ENCODE assay signal across 19 cellular contexts in genomic region chr18:33951031-33951430, GRCh38.
A peak's percentile ranks its signal among the peaks of the same experiment; 100 is the strongest.
DNase-seq lines count a peak whose midpoint lies in the region; ATAC-seq and TF ChIP-seq lines count a peak whose summit lies in the region.
"Had no signal": no experiment of that assay in that cellular context is flagged by ENCODE, and none has a peak within 500 bp of the region (broad histone marks: within the 10 kb centered on the region; RNA-seq: fewer than 3 reads in every experiment).

No MANE protein-coding gene starts in this region.

- peak; percentile 49 for DNase-seq in adipocyte (ENCODE audit: low read depth)
- DNase-seq in choroid plexus epithelial cell (ENCODE audit: low read depth), result peak; percentile 3
- peak; percentile 18 for DNase-seq in kidney glomerular epithelial cell (lab: John Stamatoyannopoulos, UW)
- DNase-seq in activated T-helper 2 cell treated with anti-CD3 and anti-CD28 coated beads, Interferon-gamma antibody, Interleukin-2, Interleukin-4, amounts not matched to agents 10 μg/mL and 5 μg/mL and 100 μg/mL, durations not matched to agents 14 hours and 24 hours and 36 hours (ENCODE audit: low spot score), result no peak
- DNase-seq in natural killer cell, result no peak
- DNase-seq in DMS53 (lab: John Stamatoyannopoulos, UW), result no peak
- no peak for DNase-seq in erythroblast (lab: John Stamatoyannopoulos, UW)
- DNase-seq: ACHN, C1 segment of cervical spinal cord, DND-41, GOT3, MV-4-11, NCI-H1694 treated with DMSO at 0.1 percent for 48 hours, NCI-H510A treated with DMSO at 0.1 percent for 48 hours, NCI-H774, SHP77 had no signal

- no peak for ATAC-seq in natural killer cell
- ATAC-seq: HCT116, K562 had no signal

- H3K4me1 Mint-ChIP-seq in activated T-helper 2 cell treated with anti-CD3 and anti-CD28 coated beads, Interferon-gamma antibody, Interleukin-2, Interleukin-4, amounts not matched to agents 10 μg/mL and 5 μg/mL and 100 μg/mL, durations not matched to agents 14 hours and 24 hours and 36 hours (ENCODE audit: low read depth), result no peaks in the 10 kb centered on the region
- no peaks in the 10 kb centered on the region for H3K4me1 Mint-ChIP-seq in natural killer cell

- H3K9me3 Mint-ChIP-seq in activated T-helper 2 cell treated with anti-CD3 and anti-CD28 coated beads, Interferon-gamma antibody, Interleukin-2, Interleukin-4, amounts not matched to agents 10 μg/mL and 5 μg/mL and 100 μg/mL, durations not matched to agents 14 hours and 24 hours and 36 hours, result peaks cover 10% of the 10 kb centered on the region
- peaks cover 2 to 12% of the 10 kb centered on the region in 2 donors for H3K9me3 Mint-ChIP-seq in natural killer cell

- intact Hi-C loops in activated T-helper 2 cell treated with anti-CD3 and anti-CD28 coated beads, Interferon-gamma antibody, Interleukin-2, Interleukin-4, amounts not matched to agents 10 μg/mL and 5 μg/mL and 100 μg/mL, durations not matched to agents 14 hours and 24 hours and 36 hours (cut with micrococcal nuclease), result no loop called here
- intact Hi-C loops in natural killer cell (cut with micrococcal nuclease), result no loop called here

- H3K27ac Mint-ChIP-seq in activated T-helper 2 cell treated with anti-CD3 and anti-CD28 coated beads, Interferon-gamma antibody, Interleukin-2, Interleukin-4, amounts not matched to agents 10 μg/mL and 5 μg/mL and 100 μg/mL, durations not matched to agents 14 hours and 24 hours and 36 hours, result no peak overlapping the region
- H3K27ac Mint-ChIP-seq in natural killer cell, result no peak overlapping the region

- H3K27me3 Mint-ChIP-seq in activated T-helper 2 cell treated with anti-CD3 and anti-CD28 coated beads, Interferon-gamma antibody, Interleukin-2, Interleukin-4, amounts not matched to agents 10 μg/mL and 5 μg/mL and 100 μg/mL, durations not matched to agents 14 hours and 24 hours and 36 hours (ENCODE audit: low read depth), result no peaks in the 10 kb centered on the region
- H3K27me3 Mint-ChIP-seq in natural killer cell (ENCODE audit: low read depth in 2 of 2), result no peaks in the 10 kb centered on the region

- H3K36me3 Mint-ChIP-seq in activated T-helper 2 cell treated with anti-CD3 and anti-CD28 coated beads, Interferon-gamma antibody, Interleukin-2, Interleukin-4, amounts not matched to agents 10 μg/mL and 5 μg/mL and 100 μg/mL, durations not matched to agents 14 hours and 24 hours and 36 hours (ENCODE audit: low read depth), result no peaks in the 10 kb centered on the region
- no peaks in the 10 kb centered on the region for H3K36me3 Mint-ChIP-seq in natural killer cell

- H3K9me3 ChIP-seq in adipocyte (ENCODE audit: control insufficient read depth, low read length), result no peaks in the 10 kb centered on the region

- no peaks in the 10 kb centered on the region for H3K27me3 ChIP-seq in adipocyte (replicated peaks; ENCODE audit: control insufficient read depth, insufficient read depth, low read length)

- H3K9ac ChIP-seq in adipocyte (ENCODE audit: low read length), result no peak overlapping the region

- H3K4me3 ChIP-seq in adipocyte (ENCODE audit: low read length), result no peak overlapping the region
- no peak overlapping the region for H3K4me3 ChIP-seq in choroid plexus epithelial cell (ENCODE audit: low read depth, low read length)
- H3K4me3 ChIP-seq: K562, SK-N-MC had no signal

- no peaks in the 10 kb centered on the region for H3K4me1 ChIP-seq in adipocyte (ENCODE audit: control insufficient read depth, insufficient read depth, low read length)

- TF ChIP-seq CTCF in choroid plexus epithelial cell (conservative IDR thresholded peaks at IDR 0.05; ENCODE audit: low read depth, low read length) (no peak), natural killer cell (IDR thresholded peaks at IDR 0.05) (no peak)

- no peak overlapping the region for H3K4me3 Mint-ChIP-seq in activated T-helper 2 cell treated with anti-CD3 and anti-CD28 coated beads, Interferon-gamma antibody, Interleukin-2, Interleukin-4, amounts not matched to agents 10 μg/mL and 5 μg/mL and 100 μg/mL, durations not matched to agents 14 hours and 24 hours and 36 hours (ENCODE audit: low read depth)
- H3K4me3 Mint-ChIP-seq in natural killer cell, result no peak overlapping the region

- no peak for TF ChIP-seq POLR2A in erythroblast (IDR thresholded peaks at IDR 0.05; ENCODE audit: low read length)

- no peaks in the 10 kb centered on the region for H3K36me3 ChIP-seq in adipocyte (ENCODE audit: control insufficient read depth, insufficient read depth, low read length, severe bottlenecking)

Comparison
In these comparisons a context has a peak if more than half of its experiments do, and no peak if none do; other contexts are left out.
1. DNase-seq: peak in adipocyte (single experiment), choroid plexus epithelial cell (single experiment) and kidney glomerular epithelial cell (single experiment); none in activated T-helper 2 cell treated with anti-CD3 and anti-CD28 coated beads, Interferon-gamma antibody, Interleukin-2, Interleukin-4, amounts not matched to agents 10 μg/mL and 5 μg/mL and 100 μg/mL, durations not matched to agents 14 hours and 24 hours and 36 hours (single experiment), natural killer cell (single experiment), DMS53 (single experiment) and erythroblast (0 of 2).